23 cellular contexts compared by ENCODE assay signal in genomic region chr2:48954311-48954710, GRCh38.
DNase-seq lines count a peak whose midpoint lies in the region; ATAC-seq, FAIRE-seq and TF ChIP-seq lines count a peak whose summit lies in the region.
"Had no signal": no experiment of that assay in that cellular context is flagged by ENCODE, and none has a peak within 500 bp of the region (broad histone marks: within the 10 kb centered on the region; RNA-seq: fewer than 3 reads in every experiment).

No MANE protein-coding gene starts in this region.

- H3K27ac ChIP-seq in HepG2 (ENCODE audit: extremely low read length, insufficient read depth, low read length) (no peak overlapping the region), right lobe of liver (no peak overlapping the region), smooth muscle cell (ENCODE audit: low read depth) (peak overlapping the region; percentile 23)
- H3K27ac ChIP-seq: 22Rv1, A549, C4-2B had no signal

- H3K36me3 ChIP-seq in HepG2 (replicated peaks in 1 of 2; ENCODE audit: control insufficient read depth in 1 of 2, insufficient read depth in 2 of 2, low read length in 2 of 2) = no peaks in the 10 kb centered on the region
- no peaks in the 10 kb centered on the region for H3K36me3 ChIP-seq in right lobe of liver
- no peaks in the 10 kb centered on the region for H3K36me3 ChIP-seq in smooth muscle cell (ENCODE audit: low read depth)

- BruUV-seq in HepG2 (replicated peaks; lab: Mats Ljungman, UMichigan) = no TSS peak

- H2AFZ ChIP-seq in HepG2 (ENCODE audit: low read length) = no peak overlapping the region
- no peak overlapping the region for H2AFZ ChIP-seq in smooth muscle cell (ENCODE audit: low read depth)
- H2AFZ ChIP-seq: GM23338 had no signal

- H4K20me1 ChIP-seq in HepG2 (ENCODE audit: insufficient read depth, low read length) (no peaks in the 10 kb centered on the region), smooth muscle cell (ENCODE audit: low read depth) (no peaks in the 10 kb centered on the region)

- 6% methylated on average over 3 of the region's 3 CpGs for WGBS in HepG2 (ENCODE audit: low lambda C conversion rate)
- 79% methylated on average over 2 of the region's 3 CpGs for WGBS in right lobe of liver (ENCODE audit: insufficient coverage, low coverage, low lambda C conversion rate, missing lambda C conversion rate)
- WGBS in smooth muscle cell (ENCODE audit: low lambda C conversion rate) = 89% methylated on average over 3 of the region's 3 CpGs

- ATAC-seq in HepG2 (no peak), right lobe of liver (no peak), HG02610 (IDR thresholded peaks at IDR 0.05; ENCODE audit: unreplicated experiment) (no peak), HG03045 (IDR thresholded peaks at IDR 0.05; ENCODE audit: unreplicated experiment) (no peak)
- ATAC-seq: A549, GM23338 had no signal

- CTCF ChIA-PET in HepG2 (lab: Yijun Ruan, JAX; ENCODE audit: low intra/inter-chr PET ratio, low total read pairs) = no interaction called here

- POLR2A ChIA-PET in HepG2 (lab: Yijun Ruan, JAX) = no interaction called here

- no peaks in the 10 kb centered on the region for H3K27me3 ChIP-seq in HepG2 (ENCODE audit: control insufficient read depth in 1 of 2, insufficient read depth in 2 of 2, low read length in 2 of 2)
- no peaks in the 10 kb centered on the region for H3K27me3 ChIP-seq in right lobe of liver
- no peaks in the 10 kb centered on the region for H3K27me3 ChIP-seq in smooth muscle cell (ENCODE audit: low read depth)

- TF ChIP-seq POLR2A in HepG2 (IDR thresholded peaks at IDR 0.05; ENCODE audit: insufficient read depth in 1 of 2, low read depth in 2 of 2, low read length in 2 of 2) = no peak
- TF ChIP-seq POLR2A in right lobe of liver (IDR thresholded peaks at IDR 0.05) = no peak

- no peaks in the 10 kb centered on the region for H3F3A ChIP-seq in smooth muscle cell (ENCODE audit: low read depth)

- no peak for DNase-seq in HepG2 (ENCODE audit: low spot score)
- DNase-seq in right lobe of liver = no peak
- peak; percentile 80 for DNase-seq in islet precursor cell
- no peak for DNase-seq in smooth muscle cell (lab: John Stamatoyannopoulos, UW; ENCODE audit: unreplicated experiment)
- no peak for DNase-seq in NCI-H146 treated with DMSO at 0.1 percent for 48 hours (lab: John Stamatoyannopoulos, UW; ENCODE audit: unreplicated experiment)
- DNase-seq: AML-193; CD4-positive, alpha-beta T cell; DMS153; GDM1; HCEC 1CT; KG1 had no signal

- H3K4me1 ChIP-seq in HepG2 (ENCODE audit: insufficient read depth, low read length) (0 out of 2 replicates have a peak, but pooled peaks cover 6% of the 10 kb centered on the region), right lobe of liver (peaks cover 0 to 11% (median 2%) of the 10 kb centered on the region in 4 donors), smooth muscle cell (ENCODE audit: low read depth) (no peaks in the 10 kb centered on the region)
- H3K4me1 ChIP-seq: A549 had no signal

- H3K4me2 ChIP-seq in HepG2 (ENCODE audit: low read depth, low read length) (no peak overlapping the region), smooth muscle cell (no peak overlapping the region)
- H3K4me2 ChIP-seq: A549, GM23338 had no signal

- TF ChIP-seq CTCF in HepG2 (CRISPR knock-in tag; IDR thresholded peaks at IDR 0.05) (no peak), right lobe of liver (IDR thresholded peaks at IDR 0.05) (no peak), smooth muscle cell (IDR thresholded peaks at IDR 0.05; ENCODE audit: borderline replicate concordance, insufficient read depth, poor library complexity, severe bottlenecking) (no peak)

- FAIRE-seq in HepG2 (lab: Jason Lieb, UNC) = no peak
- FAIRE-seq: A549, D721Med, GM12892, GM18507, H54, HTR-8/SVneo had no signal

- H3K79me2 ChIP-seq in HepG2 (ENCODE audit: insufficient read depth, low read length) (no peaks in the 10 kb centered on the region), smooth muscle cell (ENCODE audit: low read depth) (no peaks in the 10 kb centered on the region)

- H3K9me3 ChIP-seq in HepG2 (ENCODE audit: low read length) (no peaks in the 10 kb centered on the region), right lobe of liver (no peaks in the 10 kb centered on the region), smooth muscle cell (replicated peaks; ENCODE audit: low read depth) (no peaks in the 10 kb centered on the region)
- H3K9me3 ChIP-seq: A549, Caco-2 had no signal

- in situ Hi-C loops in HepG2 (cut with HindIII; ENCODE audit: extremely low pct_ligation_motif_present, low pct_unique_long_range_greater_than_20kb) = loop anchor here (5.0 to 25.0 kb wide), 2 partner anchors 1183 to 1448 kb away; no protein-coding TSS in a partner anchor

- no peak for TF ChIP-seq RAD21 in HepG2 (CRISPR knock-in tag; IDR thresholded peaks at IDR 0.05)

- H3K4me3 ChIP-seq in HepG2 (replicated peaks in 1 of 3; ENCODE audit: insufficient read depth in 1 of 3, low read depth in 2 of 3, low read length in 3 of 3) (no peak overlapping the region), right lobe of liver (no peak overlapping the region), smooth muscle cell (no peak overlapping the region)
- H3K4me3 ChIP-seq: A549, GM23338 had no signal

- TF ChIP-seq EP300 in HepG2 (IDR thresholded peaks at IDR 0.05; ENCODE audit: low read depth in 2 of 2, low read length in 2 of 2) = no peak
- TF ChIP-seq EP300 in HepG2 (CRISPR knock-in tag; IDR thresholded peaks at IDR 0.05; ENCODE audit: borderline replicate concordance) = no peak

- H3K9ac ChIP-seq in HepG2 (ENCODE audit: insufficient read depth, low read depth, low read length) (no peak overlapping the region), smooth muscle cell (ENCODE audit: low read depth) (no peak overlapping the region)

- intact Hi-C loops in HepG2 (cut with micrococcal nuclease; ENCODE audit: unreplicated experiment) = no loop called here
- intact Hi-C loops in right lobe of liver (cut with DNase I) = no loop called here

TF ChIP-seq in HepG2, 621 proteins besides CTCF, POLR2A, EP300 and RAD21:
- TF ChIP-seq CREB1 (IDR thresholded peaks at IDR 0.05) (peak; percentile 72), CREB1 (CRISPR knock-in tag; IDR thresholded peaks at IDR 0.05) (no peak), ZNF567 (CRISPR knock-in tag; IDR thresholded peaks at IDR 0.05; ENCODE audit: borderline replicate concordance) (no peak), CSRNP1 (CRISPR knock-in tag; IDR thresholded peaks at IDR 0.05) (no peak), NFYB (CRISPR knock-in tag; IDR thresholded peaks at IDR 0.05) (no peak), ZNF329 (CRISPR knock-in tag; IDR thresholded peaks at IDR 0.05; ENCODE audit: low read depth) (no peak), HDAC1 (CRISPR knock-in tag; IDR thresholded peaks at IDR 0.05) (no peak), GTF3A (CRISPR knock-in tag; conservative IDR thresholded peaks at IDR 0.05) (no peak)
